ENCODE assay signal across 8 cellular contexts in genomic region chr9:129176786-129177442, GRCh38. TPM values are rescaled to one million over a fixed set of nuclear protein-coding genes. Genes with fewer than 3 reads are reported as not detected.
DNase-seq lines count a peak whose midpoint lies in the region; TF ChIP-seq lines count a peak whose summit lies in the region.

No MANE protein-coding gene starts in this region.

- H3K27ac ChIP-seq in RWPE1 (peak overlapping the region; percentile 99), mesendoderm (ENCODE audit: low read depth, low read length) (peak overlapping the region; percentile 58)

- peak overlapping the region; percentile 80 for H3K4me3 ChIP-seq in mesendoderm (ENCODE audit: low read length)

- DNase-seq in stimulated activated CD4-positive, alpha-beta T cell treated with anti-CD3 and anti-CD28 coated beads, Interleukin-12 subunit alpha, Interleukin-12 subunit beta, amount 100 ng/mL, for 4 hours: peak; percentile 12
- no peak for DNase-seq in stimulated activated CD4-positive, alpha-beta T cell treated with anti-CD3 and anti-CD28 coated beads, Interleukin-2, amount 100 ng/mL, for 48 hours
- peak; percentile 55 for DNase-seq in RWPE1 (ENCODE audit: low spot score)
- peak; percentile 74 for DNase-seq in dermis blood vessel endothelial cell
- DNase-seq in mesendoderm: no peak
- DNase-seq in type B pancreatic cell (ENCODE audit: extremely low spot score, unreplicated experiment): no peak
- DNase-seq in GM13976 (ENCODE audit: low spot score): no peak
- no peak for DNase-seq in OCI-M2 (lab: John Stamatoyannopoulos, UW; ENCODE audit: unreplicated experiment)

- H3K79me2 ChIP-seq in mesendoderm (ENCODE audit: control insufficient read depth, insufficient read depth, low read length): peaks cover 8% of the 10 kb centered on the region

- no peak overlapping the region for H2AK5ac ChIP-seq in mesendoderm (ENCODE audit: low read length)

- no peaks in the 10 kb centered on the region for H3K27me3 ChIP-seq in mesendoderm (ENCODE audit: insufficient read depth, low read length, poor library complexity)

- no peak overlapping the region for H2BK5ac ChIP-seq in mesendoderm (ENCODE audit: low read length)

- H3K56ac ChIP-seq in mesendoderm (ENCODE audit: low read length): peak overlapping the region; percentile 99

- no peaks in the 10 kb centered on the region for H3K36me3 ChIP-seq in mesendoderm (ENCODE audit: control insufficient read depth, insufficient read depth, low read length)

- POLR2A ChIA-PET in RWPE1 (lab: Yijun Ruan, JAX; ENCODE audit: low non-redundant PET): interaction anchor here (0.7 to 5.8 kb wide), 4 partner anchors 37 to 166 kb away, joined by 3 to 81 read pairs (median 4); no protein-coding TSS in a partner anchor

- H3K9ac ChIP-seq in mesendoderm (ENCODE audit: low read length): peak overlapping the region; percentile 92

- H3K4me3 Mint-ChIP-seq in type B pancreatic cell: peak overlapping the region; percentile 93

- peaks cover 26% of the 10 kb centered on the region for H3K4me1 Mint-ChIP-seq in type B pancreatic cell (ENCODE audit: unreplicated experiment)

- CTCF ChIA-PET in RWPE1 (lab: Yijun Ruan, JAX): interaction anchor here (0.6 to 5.8 kb wide), 10 partner anchors 10 to 462 kb away, joined by 3 to 50 read pairs (median 4); no protein-coding TSS in a partner anchor

- no peak overlapping the region for H3K23ac ChIP-seq in mesendoderm (ENCODE audit: low read length)

- H3K4me2 ChIP-seq in mesendoderm (ENCODE audit: low read length): peak overlapping the region; percentile 92

- no peak overlapping the region for H4K8ac ChIP-seq in mesendoderm (ENCODE audit: low read depth, low read length)

- no peaks in the 10 kb centered on the region for H3K9me3 Mint-ChIP-seq in type B pancreatic cell

- no peaks in the 10 kb centered on the region for H3K36me3 Mint-ChIP-seq in type B pancreatic cell

- H2BK120ac ChIP-seq in mesendoderm (ENCODE audit: low read depth, low read length): no peak overlapping the region

- no peak overlapping the region for H2BK15ac ChIP-seq in mesendoderm (replicated peaks; ENCODE audit: low read depth)

- in situ Hi-C loops in GM13976 (cut with MboI; ENCODE audit: low sequenced_read_pairs, unreplicated experiment): no loop called here

- H3K18ac ChIP-seq in mesendoderm (ENCODE audit: low read length): peak overlapping the region; percentile 57

- no peak overlapping the region for H4K5ac ChIP-seq in mesendoderm (ENCODE audit: low read length)

- peak overlapping the region; percentile 71 for H3K27ac Mint-ChIP-seq in type B pancreatic cell

- no peak overlapping the region for H3K4ac ChIP-seq in mesendoderm (ENCODE audit: low read depth, low read length)

- WGBS in mesendoderm (ENCODE audit: extremely low coverage, insufficient coverage, low lambda C conversion rate): no CpG with 5 or more reads among the region's 70 CpGs

- no peaks in the 10 kb centered on the region for H3K27me3 Mint-ChIP-seq in type B pancreatic cell

- H3K4me1 ChIP-seq in mesendoderm (ENCODE audit: control insufficient read depth, low read depth, low read length): peaks cover 3% of the 10 kb centered on the region

- no peaks in the 10 kb centered on the region for H3K79me1 ChIP-seq in mesendoderm (ENCODE audit: low read length)

- TF ChIP-seq CTCF in RWPE1 (conservative IDR thresholded peaks at IDR 0.05; ENCODE audit: low read depth) (no peak), type B pancreatic cell (conservative IDR thresholded peaks at IDR 0.05) (peak; percentile 19), GM13976 (IDR thresholded peaks at IDR 0.05; ENCODE audit: borderline replicate concordance, control extremely low read depth, extremely low read depth, insufficient read depth, missing control alignments) (no peak)

RNA-seq across cellular contexts. Expression of gene IER5L, which starts 1.1 kb away (rescaled TPM):
- total RNA-seq in dermis blood vessel endothelial cell (13.0 and 19.4 TPM in 2 replicates), type B pancreatic cell (ENCODE audit: low replicate concordance) (22.3 and 37.5 TPM in 2 replicates)
- 0.93 TPM for polyA plus RNA-seq in mesendoderm (2013, experiment 1 of 2)
- 0.76 TPM for polyA plus RNA-seq in mesendoderm (2013, experiment 2 of 2)

Comparison
In these comparisons a context has a peak if more than half of its experiments do, and no peak if none do; other contexts are left out.
1. DNase-seq: peak in stimulated activated CD4-positive, alpha-beta T cell treated with anti-CD3 and anti-CD28 coated beads, Interleukin-12 subunit alpha, Interleukin-12 subunit beta, amount 100 ng/mL, for 4 hours (single experiment), RWPE1 (single experiment) and dermis blood vessel endothelial cell (single experiment); none in stimulated activated CD4-positive, alpha-beta T cell treated with anti-CD3 and anti-CD28 coated beads, Interleukin-2, amount 100 ng/mL, for 48 hours (0 of 2), mesendoderm (single experiment), type B pancreatic cell (single experiment), GM13976 (single experiment) and OCI-M2 (single experiment).